Comparison of ENCODE assay signal across 9 cellular contexts in genomic region chr5:39209924-39210323, GRCh38. TPM values are rescaled to one million over a fixed set of nuclear protein-coding genes. Genes with fewer than 3 reads are reported as not detected.
A peak's percentile ranks its signal among the peaks of the same experiment; 100 is the strongest.
DNase-seq lines count a peak whose midpoint lies in the region; ATAC-seq and TF ChIP-seq lines count a peak whose summit lies in the region.
"Had no signal": no experiment of that assay in that cellular context is flagged by ENCODE, and none has a peak within 500 bp of the region (broad histone marks: within the 10 kb centered on the region; RNA-seq: fewer than 3 reads in every experiment).

No MANE protein-coding gene starts in this region.

- no peaks in the 10 kb centered on the region for H3K27me3 ChIP-seq in hepatocyte

- no peaks in the 10 kb centered on the region for H3K9me3 Mint-ChIP-seq in activated T-helper 1 cell treated with anti-CD3 and anti-CD28 coated beads, Interleukin-12 subunit alpha, Interleukin-12 subunit beta, Interleukin-2, Interleukin-4 antibody, amounts not matched to agents 30 ng/mL and 10 ng/mL and 1 ng/mL, durations not matched to agents 14 hours and 24 hours and 36 hours

- TF ChIP-seq CTCF in hepatocyte (IDR thresholded peaks at IDR 0.05; ENCODE audit: poor library complexity): no peak

- intact Hi-C loops in activated T-helper 1 cell treated with anti-CD3 and anti-CD28 coated beads, Interleukin-12 subunit alpha, Interleukin-12 subunit beta, Interleukin-2, Interleukin-4 antibody, amounts not matched to agents 30 ng/mL and 10 ng/mL and 1 ng/mL, durations not matched to agents 14 hours and 24 hours and 36 hours (cut with micrococcal nuclease): loop anchor here (1.0 to 10.0 kb wide), 8 partner anchors 9 to 1625 kb away; partner anchors contain the start of genes PTGER4, RPL37 and TTC33

- H3K9me2 ChIP-seq in hepatocyte (replicated peaks; ENCODE audit: insufficient read depth): no peaks in the 10 kb centered on the region

- peak overlapping the region; percentile 67 for H3K4me3 Mint-ChIP-seq in activated T-helper 1 cell treated with anti-CD3 and anti-CD28 coated beads, Interleukin-12 subunit alpha, Interleukin-12 subunit beta, Interleukin-2, Interleukin-4 antibody, amounts not matched to agents 30 ng/mL and 10 ng/mL and 1 ng/mL, durations not matched to agents 14 hours and 24 hours and 36 hours

- peaks cover 2% of the 10 kb centered on the region for H3K36me3 Mint-ChIP-seq in activated T-helper 1 cell treated with anti-CD3 and anti-CD28 coated beads, Interleukin-12 subunit alpha, Interleukin-12 subunit beta, Interleukin-2, Interleukin-4 antibody, amounts not matched to agents 30 ng/mL and 10 ng/mL and 1 ng/mL, durations not matched to agents 14 hours and 24 hours and 36 hours (ENCODE audit: low read depth)

- peaks cover 94% of the 10 kb centered on the region for H3K4me1 Mint-ChIP-seq in activated T-helper 1 cell treated with anti-CD3 and anti-CD28 coated beads, Interleukin-12 subunit alpha, Interleukin-12 subunit beta, Interleukin-2, Interleukin-4 antibody, amounts not matched to agents 30 ng/mL and 10 ng/mL and 1 ng/mL, durations not matched to agents 14 hours and 24 hours and 36 hours (ENCODE audit: low read depth)

- H3K9me3 ChIP-seq in hepatocyte (ENCODE audit: low read depth): no peaks in the 10 kb centered on the region

- H3K4me1 ChIP-seq in hepatocyte (ENCODE audit: insufficient read depth): no peaks in the 10 kb centered on the region

- no peaks in the 10 kb centered on the region for H3K27me3 Mint-ChIP-seq in activated T-helper 1 cell treated with anti-CD3 and anti-CD28 coated beads, Interleukin-12 subunit alpha, Interleukin-12 subunit beta, Interleukin-2, Interleukin-4 antibody, amounts not matched to agents 30 ng/mL and 10 ng/mL and 1 ng/mL, durations not matched to agents 14 hours and 24 hours and 36 hours (ENCODE audit: insufficient read depth)

- no peaks in the 10 kb centered on the region for H3K36me3 ChIP-seq in hepatocyte (replicated peaks; ENCODE audit: insufficient read depth, low read depth)

- H3K79me2 ChIP-seq in hepatocyte: no peaks in the 10 kb centered on the region

- H3K27ac ChIP-seq in hepatocyte: no peak overlapping the region

- no peak overlapping the region for H2AFZ ChIP-seq in hepatocyte

- H4K20me1 ChIP-seq in hepatocyte (ENCODE audit: insufficient read depth, poor library complexity, severe bottlenecking): no peaks in the 10 kb centered on the region

- ATAC-seq in GM18502 (IDR thresholded peaks at IDR 0.05; ENCODE audit: poor library complexity, unreplicated experiment): peak; percentile 66

- H3K4me2 ChIP-seq in hepatocyte: no peak overlapping the region

- H3K4me3 ChIP-seq in hepatocyte: no peak overlapping the region

- peak; percentile 74 to 78 for DNase-seq in NOMO-1 (lab: John Stamatoyannopoulos, UW; ENCODE audit: unreplicated experiment in 2 of 2)
- DNase-seq in activated T-helper 1 cell treated with anti-CD3 and anti-CD28 coated beads, Interleukin-12 subunit alpha, Interleukin-12 subunit beta, Interleukin-2, Interleukin-4 antibody, amounts not matched to agents 30 ng/mL and 10 ng/mL and 1 ng/mL, durations not matched to agents 14 hours and 24 hours and 36 hours (ENCODE audit: low spot score): peak; percentile 78
- DNase-seq in stimulated activated CD4-positive, alpha-beta T cell treated with anti-CD3 and anti-CD28 coated beads, Interleukin-12 subunit alpha, Interleukin-12 subunit beta, amount 100 ng/mL, for 4 hours: peak; percentile 50
- DNase-seq in DMS 273 treated with DMSO at 0.1 percent for 48 hours (lab: John Stamatoyannopoulos, UW): no peak
- DNase-seq in SHP77 treated with DMSO at 0.1 percent for 48 hours (lab: John Stamatoyannopoulos, UW): no peak
- no peak for DNase-seq in NCI-H187 treated with DMSO at 0.1 percent for 48 hours (lab: John Stamatoyannopoulos, UW)
- no peak for DNase-seq in hepatocyte (ENCODE audit: low spot score)
- DNase-seq: DMS153 had no signal

- 93% methylated on average over 9 of the region's 10 CpGs for WGBS in hepatocyte (ENCODE audit: low lambda C conversion rate, missing lambda C conversion rate)

- H3K27ac Mint-ChIP-seq in activated T-helper 1 cell treated with anti-CD3 and anti-CD28 coated beads, Interleukin-12 subunit alpha, Interleukin-12 subunit beta, Interleukin-2, Interleukin-4 antibody, amounts not matched to agents 30 ng/mL and 10 ng/mL and 1 ng/mL, durations not matched to agents 14 hours and 24 hours and 36 hours: peak overlapping the region; percentile 92

RNA-seq across cellular contexts. Expression of gene FYB1, which starts 9.4 kb away (rescaled TPM):
- total RNA-seq in activated T-helper 1 cell treated with anti-CD3 and anti-CD28 coated beads, Interleukin-12 subunit alpha, Interleukin-12 subunit beta, Interleukin-2, Interleukin-4 antibody, amounts not matched to agents 30 ng/mL and 10 ng/mL and 1 ng/mL, durations not matched to agents 14 hours and 24 hours and 36 hours: 100 and 107 TPM in 2 replicates
- total RNA-seq in hepatocyte: 2.4 and 2.6 TPM in 2 replicates
- polyA plus RNA-seq in hepatocyte: 1.1 and 1.2 TPM in 2 replicates

Comparison
In these comparisons a context has a peak if more than half of its experiments do, and no peak if none do; other contexts are left out.
1. DNase-seq: peak in NOMO-1 (2 of 2), activated T-helper 1 cell treated with anti-CD3 and anti-CD28 coated beads, Interleukin-12 subunit alpha, Interleukin-12 subunit beta, Interleukin-2, Interleukin-4 antibody, amounts not matched to agents 30 ng/mL and 10 ng/mL and 1 ng/mL, durations not matched to agents 14 hours and 24 hours and 36 hours (single experiment) and stimulated activated CD4-positive, alpha-beta T cell treated with anti-CD3 and anti-CD28 coated beads, Interleukin-12 subunit alpha, Interleukin-12 subunit beta, amount 100 ng/mL, for 4 hours (single experiment); none in DMS 273 treated with DMSO at 0.1 percent for 48 hours (single experiment), SHP77 treated with DMSO at 0.1 percent for 48 hours (single experiment), NCI-H187 treated with DMSO at 0.1 percent for 48 hours (single experiment) and hepatocyte (single experiment).
2. RNA of gene FYB1, which starts 9.4 kb away (total RNA-seq): 100 to 107 TPM in activated T-helper 1 cell treated with anti-CD3 and anti-CD28 coated beads, Interleukin-12 subunit alpha, Interleukin-12 subunit beta, Interleukin-2, Interleukin-4 antibody, amounts not matched to agents 30 ng/mL and 10 ng/mL and 1 ng/mL, durations not matched to agents 14 hours and 24 hours and 36 hours; 2.4 to 2.6 TPM in hepatocyte; every median in the first group is over 10 times any median in the second.